In genomic region chr12:84904051-84904450, GRCh38 we compare ENCODE assay signal across 1 cellular context.
TF ChIP-seq lines count a peak whose summit lies in the region.

No MANE protein-coding gene starts in this region.

TF ChIP-seq in GM23338, 12 proteins besides CTCF, POLR2A, EP300 and RAD21 (continued from another document):
- TF ChIP-seq REST (IDR thresholded peaks at IDR 0.05; ENCODE audit: unreplicated experiment) (no peak), ZNF114 (CRISPR knock-in tag; IDR thresholded peaks at IDR 0.05) (no peak), ZNF331 (CRISPR knock-in tag; IDR thresholded peaks at IDR 0.05; ENCODE audit: low read depth) (no peak), EZH2 (IDR thresholded peaks at IDR 0.05; ENCODE audit: low read depth, unreplicated experiment) (no peak), JUNB (IDR thresholded peaks at IDR 0.05; ENCODE audit: unreplicated experiment) (no peak), STAT1 (IDR thresholded peaks at IDR 0.05; ENCODE audit: unreplicated experiment) (no peak), EZH2phosphoT487 (IDR thresholded peaks at IDR 0.05; ENCODE audit: unreplicated experiment) (no peak), POLR2AphosphoS5 (IDR thresholded peaks at IDR 0.05; ENCODE audit: low read depth) (no peak), ZNF462 (CRISPR knock-in tag; IDR thresholded peaks at IDR 0.05) (no peak), ETS1 (IDR thresholded peaks at IDR 0.05) (no peak), CREB1 (CRISPR knock-in tag; IDR thresholded peaks at IDR 0.05; ENCODE audit: low read depth) (no peak)
